1 cellular context compared by ENCODE assay signal in genomic region chr9:107138261-107138992, GRCh38.
TF ChIP-seq lines count a peak whose summit lies in the region.

No MANE protein-coding gene starts in this region.

TF ChIP-seq in HepG2, 621 proteins besides CTCF, POLR2A, EP300 and RAD21 (continued from another document):
- TF ChIP-seq TFE3 (CRISPR knock-in tag; IDR thresholded peaks at IDR 0.05), result no peak
- no peak for TF ChIP-seq KDM3A (CRISPR knock-in tag; IDR thresholded peaks at IDR 0.05; ENCODE audit: low read depth)
- no peak for TF ChIP-seq IKZF1 (IDR thresholded peaks at IDR 0.05)
- no peak for TF ChIP-seq MYC (CRISPR knock-in tag; IDR thresholded peaks at IDR 0.05; ENCODE audit: borderline replicate concordance)
- no peak for TF ChIP-seq SRF (IDR thresholded peaks at IDR 0.05; ENCODE audit: low read depth, low read length)
- no peak for TF ChIP-seq SIX4 (CRISPR knock-in tag; IDR thresholded peaks at IDR 0.05)
- no peak for TF ChIP-seq HOXA5 (CRISPR knock-in tag; IDR thresholded peaks at IDR 0.05)
- no peak for TF ChIP-seq ZNF670 (CRISPR knock-in tag; IDR thresholded peaks at IDR 0.05; ENCODE audit: borderline replicate concordance)
- TF ChIP-seq POLR2AphosphoS5 (IDR thresholded peaks at IDR 0.05; ENCODE audit: low read depth, low read length), result no peak
- TF ChIP-seq NFRKB (IDR thresholded peaks at IDR 0.05), result no peak
- TF ChIP-seq POLR2G (IDR thresholded peaks at IDR 0.05; ENCODE audit: low read depth, low read length), result no peak
- TF ChIP-seq NR2F6 (IDR thresholded peaks at IDR 0.05), result no peak
- TF ChIP-seq NR2F6 (CRISPR knock-in tag; IDR thresholded peaks at IDR 0.05), result no peak
- no peak for TF ChIP-seq ZNF816 (CRISPR knock-in tag; IDR thresholded peaks at IDR 0.05; ENCODE audit: borderline replicate concordance)
- no peak for TF ChIP-seq CHD2 (IDR thresholded peaks at IDR 0.05; ENCODE audit: low read depth, low read length)
